In the genomic region with DNA sequence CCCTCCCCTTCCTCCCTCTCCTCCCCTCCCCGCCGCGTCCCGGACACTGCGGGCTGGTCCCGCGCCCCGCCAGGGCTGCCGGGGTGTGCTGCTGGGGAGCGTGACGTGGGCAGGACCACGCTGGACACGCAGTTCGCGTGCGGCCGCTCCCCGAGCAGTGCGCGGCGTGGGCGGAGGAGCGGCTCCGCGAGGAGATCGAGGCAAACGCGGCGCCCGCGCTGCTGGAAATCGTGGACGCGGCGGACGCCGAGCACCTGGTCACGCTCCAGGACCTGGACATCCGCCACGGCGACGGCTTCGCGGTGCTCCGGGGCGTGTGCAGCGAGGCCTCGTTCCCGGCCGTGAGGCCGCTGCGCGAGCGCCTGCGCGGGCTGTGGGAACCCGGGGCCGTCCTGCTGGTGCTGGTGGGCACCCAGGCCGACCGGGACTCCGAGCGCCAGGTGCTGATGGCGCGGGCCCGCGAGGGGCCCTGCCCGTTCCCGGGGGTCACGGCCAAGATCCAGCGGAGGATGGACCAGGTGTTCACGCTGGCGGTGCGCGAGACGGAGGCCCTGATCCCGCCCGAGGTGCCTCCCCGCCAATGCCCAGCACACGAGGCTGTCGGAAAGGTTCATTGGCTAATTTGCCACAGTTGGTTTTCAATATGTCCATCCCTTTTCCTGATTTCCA, we compare ENCODE assay signal across 8 cellular contexts.
DNase-seq lines count a peak whose midpoint lies in the region; ATAC-seq and TF ChIP-seq lines count a peak whose summit lies in the region.

No MANE protein-coding gene starts in this region.

- peaks cover 11% of the 10 kb centered on the region for H3K9me3 ChIP-seq in CD8-positive, alpha-beta memory T cell (ENCODE audit: low read length)
- H3K9me3 ChIP-seq in adipocyte (ENCODE audit: control insufficient read depth, low read length), result no peaks in the 10 kb centered on the region
- peaks cover 23% of the 10 kb centered on the region for H3K9me3 ChIP-seq in left ventricle myocardium inferior (replicated peaks)

- POLR2A ChIA-PET in CD8-positive, alpha-beta memory T cell (lab: Charles Lee), result no interaction called here
- POLR2A ChIA-PET in naive thymus-derived CD8-positive, alpha-beta T cell (lab: Charles Lee), result no interaction called here

- H3K4me1 ChIP-seq in CD8-positive, alpha-beta memory T cell (ENCODE audit: insufficient read depth, low read length), result no peaks in the 10 kb centered on the region
- H3K4me1 ChIP-seq in adipocyte (ENCODE audit: control insufficient read depth, insufficient read depth, low read length), result peaks cover 37% of the 10 kb centered on the region
- H3K4me1 ChIP-seq in left ventricle myocardium inferior, result peaks cover 22% of the 10 kb centered on the region

- peak overlapping the region; percentile 89 for H3K9ac ChIP-seq in adipocyte (ENCODE audit: low read length)

- no peaks in the 10 kb centered on the region for H3K27me3 ChIP-seq in CD8-positive, alpha-beta memory T cell (ENCODE audit: insufficient read depth, low read length, poor library complexity, severe bottlenecking)
- no peaks in the 10 kb centered on the region for H3K27me3 ChIP-seq in adipocyte (replicated peaks; ENCODE audit: control insufficient read depth, insufficient read depth, low read length)
- H3K27me3 ChIP-seq in left ventricle myocardium inferior (ENCODE audit: low read depth), result peaks cover 69% of the 10 kb centered on the region

- TF ChIP-seq CTCF in left ventricle myocardium inferior (IDR thresholded peaks at IDR 0.05; ENCODE audit: borderline replicate concordance), result no peak
- no peak for TF ChIP-seq CTCF in progenitor cell of endocrine pancreas (IDR thresholded peaks at IDR 0.05; ENCODE audit: unreplicated experiment)

- H3K27ac ChIP-seq in CD8-positive, alpha-beta memory T cell (ENCODE audit: low read depth, low read length), result peak overlapping the region; percentile 16
- peak overlapping the region; percentile 83 for H3K27ac ChIP-seq in left ventricle myocardium inferior (replicated peaks)

- H3K27me3 Mint-ChIP-seq in CD8-positive, alpha-beta memory T cell, result peaks cover 29 to 39% of the 10 kb centered on the region in 2 donors
- peaks cover 29% of the 10 kb centered on the region for H3K27me3 Mint-ChIP-seq in progenitor cell of endocrine pancreas
- H3K27me3 Mint-ChIP-seq in naive thymus-derived CD8-positive, alpha-beta T cell, result peaks cover 21 to 46% (median 30%) of the 10 kb centered on the region in 5 donors
- H3K27me3 Mint-ChIP-seq in activated T-helper 17 cell treated with anti-CD3 and anti-CD28 coated beads, Interleukin-2, amount 50 U/mL, for 72 hours, result peaks cover 28% of the 10 kb centered on the region

- no peak for ATAC-seq in naive thymus-derived CD8-positive, alpha-beta T cell
- no peak for ATAC-seq in activated T-helper 17 cell treated with anti-CD3 and anti-CD28 coated beads, Interleukin-2, amount 50 U/mL, for 72 hours (replicated peaks)

- peak overlapping the region in 1 of 8 donors; percentile 38 for H3K27ac Mint-ChIP-seq in CD8-positive, alpha-beta memory T cell
- no peak overlapping the region for H3K27ac Mint-ChIP-seq in progenitor cell of endocrine pancreas
- H3K27ac Mint-ChIP-seq in naive thymus-derived CD8-positive, alpha-beta T cell, result no peak overlapping the region
- H3K27ac Mint-ChIP-seq in activated T-helper 17 cell treated with anti-CD3 and anti-CD28 coated beads, Interleukin-2, amount 50 U/mL, for 72 hours, result no peak overlapping the region

- H3K9me3 Mint-ChIP-seq in CD8-positive, alpha-beta memory T cell, result peaks cover 6 to 26% (median 23%) of the 10 kb centered on the region in 5 donors
- peaks cover 7% of the 10 kb centered on the region for H3K9me3 Mint-ChIP-seq in progenitor cell of endocrine pancreas (ENCODE audit: low read depth)
- peaks cover 0 to 41% (median 11%) of the 10 kb centered on the region in 9 donors for H3K9me3 Mint-ChIP-seq in naive thymus-derived CD8-positive, alpha-beta T cell
- peaks cover 9% of the 10 kb centered on the region for H3K9me3 Mint-ChIP-seq in activated T-helper 17 cell treated with anti-CD3 and anti-CD28 coated beads, Interleukin-2, amount 50 U/mL, for 72 hours

- peaks cover 0 to 4% (median 0%) of the 10 kb centered on the region in 3 donors for H3K4me1 Mint-ChIP-seq in CD8-positive, alpha-beta memory T cell
- H3K4me1 Mint-ChIP-seq in progenitor cell of endocrine pancreas (ENCODE audit: low read depth), result peaks cover 2% of the 10 kb centered on the region
- peaks cover 0 to 2% (median 0%) of the 10 kb centered on the region in 4 donors for H3K4me1 Mint-ChIP-seq in naive thymus-derived CD8-positive, alpha-beta T cell
- H3K4me1 Mint-ChIP-seq in activated T-helper 17 cell treated with anti-CD3 and anti-CD28 coated beads, Interleukin-2, amount 50 U/mL, for 72 hours, result no peaks in the 10 kb centered on the region

- intact Hi-C loops in left ventricle myocardium inferior (cut with micrococcal nuclease), result no loop called here

- no peaks in the 10 kb centered on the region for H3K36me3 ChIP-seq in CD8-positive, alpha-beta memory T cell (ENCODE audit: insufficient read depth, low read length)
- H3K36me3 ChIP-seq in adipocyte (ENCODE audit: control insufficient read depth, insufficient read depth, low read length, severe bottlenecking) (peaks cover 3% of the 10 kb centered on the region), left ventricle myocardium inferior (no peaks in the 10 kb centered on the region)

- peaks cover 0 to 8% (median 0%) of the 10 kb centered on the region in 3 donors for H3K36me3 Mint-ChIP-seq in CD8-positive, alpha-beta memory T cell
- peaks cover 4% of the 10 kb centered on the region for H3K36me3 Mint-ChIP-seq in progenitor cell of endocrine pancreas (ENCODE audit: insufficient read depth)
- H3K36me3 Mint-ChIP-seq in naive thymus-derived CD8-positive, alpha-beta T cell, result peaks cover 0 to 24% (median 20%) of the 10 kb centered on the region in 3 donors
- H3K36me3 Mint-ChIP-seq in activated T-helper 17 cell treated with anti-CD3 and anti-CD28 coated beads, Interleukin-2, amount 50 U/mL, for 72 hours (ENCODE audit: low read depth), result no peaks in the 10 kb centered on the region

- CTCF ChIA-PET in CD8-positive, alpha-beta memory T cell (lab: Charles Lee), result no interaction called here

- DNase-seq in CD8-positive, alpha-beta memory T cell, result no peak
- peak; percentile 60 for DNase-seq in adipocyte (ENCODE audit: low read depth)
- peak; percentile 49 for DNase-seq in left ventricle myocardium inferior
- no peak for DNase-seq in progenitor cell of endocrine pancreas (ENCODE audit: low spot score, unreplicated experiment)
- DNase-seq in naive thymus-derived CD8-positive, alpha-beta T cell, result no peak
- DNase-seq in NCI-H510A (lab: John Stamatoyannopoulos, UW), result no peak
- DNase-seq in KG1 (lab: John Stamatoyannopoulos, UW), result no peak

- no peak overlapping the region for H3K4me3 Mint-ChIP-seq in CD8-positive, alpha-beta memory T cell
- H3K4me3 Mint-ChIP-seq in progenitor cell of endocrine pancreas (ENCODE audit: low read depth), result peak overlapping the region; percentile 55
- H3K4me3 Mint-ChIP-seq in naive thymus-derived CD8-positive, alpha-beta T cell, result peak overlapping the region in 2 of 10 donors; percentile 8 to 38
- no peak overlapping the region for H3K4me3 Mint-ChIP-seq in activated T-helper 17 cell treated with anti-CD3 and anti-CD28 coated beads, Interleukin-2, amount 50 U/mL, for 72 hours

- no peak overlapping the region for H3K4me3 ChIP-seq in CD8-positive, alpha-beta memory T cell (ENCODE audit: low read length)
- peak overlapping the region; percentile 84 for H3K4me3 ChIP-seq in adipocyte (ENCODE audit: low read length)
- peak overlapping the region; percentile 70 for H3K4me3 ChIP-seq in left ventricle myocardium inferior

Comparison
In these comparisons a context has a peak if more than half of its experiments do, and no peak if none do; other contexts are left out.
1. DNase-seq: peak in adipocyte (single experiment) and left ventricle myocardium inferior (single experiment); none in CD8-positive, alpha-beta memory T cell (0 of 5), progenitor cell of endocrine pancreas (single experiment), naive thymus-derived CD8-positive, alpha-beta T cell (0 of 10), NCI-H510A (single experiment) and KG1 (single experiment).